Comparison of ENCODE assay signal across 1 cellular context in genomic region chr20:38842558-38842981, GRCh38.
A peak's percentile ranks its signal among the peaks of the same experiment; 100 is the strongest.
TF ChIP-seq lines count a peak whose summit lies in the region.

No MANE protein-coding gene starts in this region.

TF ChIP-seq in GM12878, 131 proteins besides CTCF, POLR2A, EP300 and RAD21 (continued from another document and continues in another):
- no peak for TF ChIP-seq IRF5 (IDR thresholded peaks at IDR 0.05; ENCODE audit: borderline replicate concordance)
- TF ChIP-seq BHLHE40 (IDR thresholded peaks at IDR 0.05; ENCODE audit: borderline replicate concordance in 1 of 2, low read depth in 2 of 2, low read length in 1 of 2), result peak; percentile 52 to 80; a peak in 3 of 4 replicates
- 0 out of 2 replicates have a peak, but pooled peaks have one; percentile 32 for TF ChIP-seq IRF4 (IDR thresholded peaks at IDR 0.05; ENCODE audit: low read depth, low read length)
- no peak for TF ChIP-seq BRCA1 (IDR thresholded peaks at IDR 0.05; ENCODE audit: low read depth, low read length)
- no peak for TF ChIP-seq SMAD5 (IDR thresholded peaks at IDR 0.05; ENCODE audit: low read depth)
- TF ChIP-seq CUX1 (IDR thresholded peaks at IDR 0.05; ENCODE audit: insufficient replicate concordance, low read depth, low read length), result peak; percentile 79
- no peak for TF ChIP-seq BCLAF1 (IDR thresholded peaks at IDR 0.05)
- TF ChIP-seq KLF5 (IDR thresholded peaks at IDR 0.05; ENCODE audit: partially characterized antibody), result no peak
- TF ChIP-seq ZNF274 (IDR thresholded peaks at IDR 0.05; ENCODE audit: insufficient read depth, insufficient read length), result no peak
- peak; percentile 15 for TF ChIP-seq USF1 (IDR thresholded peaks at IDR 0.05; ENCODE audit: borderline replicate concordance, extremely low read length, insufficient read depth, low read depth, low read length)
- TF ChIP-seq CHD1 (IDR thresholded peaks at IDR 0.05; ENCODE audit: low read depth, low read length), result no peak
- TF ChIP-seq USF2 (IDR thresholded peaks at IDR 0.05; ENCODE audit: borderline replicate concordance, low read depth, low read length), result peak; percentile 17; the same call in 1 of the 2 replicates
- TF ChIP-seq PML (IDR thresholded peaks at IDR 0.05; ENCODE audit: low read length), result no peak
- TF ChIP-seq SMC3 (IDR thresholded peaks at IDR 0.05; ENCODE audit: borderline replicate concordance, low read length), result peak; percentile 33; the same call in 1 of the 2 replicates
- no peak for TF ChIP-seq LARP7 (IDR thresholded peaks at IDR 0.05)
- no peak for TF ChIP-seq STAT3 (IDR thresholded peaks at IDR 0.05; ENCODE audit: low read depth, low read length)
- no peak for TF ChIP-seq CEBPZ (IDR thresholded peaks at IDR 0.05; ENCODE audit: low read depth, low read length)
- TF ChIP-seq MTA3 (IDR thresholded peaks at IDR 0.05; ENCODE audit: borderline replicate concordance, low read length), result peak; percentile 78
- no peak for TF ChIP-seq SPI1 (IDR thresholded peaks at IDR 0.05; ENCODE audit: borderline replicate concordance, insufficient read depth, low read depth, low read length)
- TF ChIP-seq BMI1 (IDR thresholded peaks at IDR 0.05; ENCODE audit: borderline replicate concordance), result no peak
- no peak for TF ChIP-seq NFYA (IDR thresholded peaks at IDR 0.05; ENCODE audit: borderline replicate concordance, low read depth, low read length)
- no peak for TF ChIP-seq SREBF1 (IDR thresholded peaks at IDR 0.05; ENCODE audit: low read length)
- TF ChIP-seq NBN (IDR thresholded peaks at IDR 0.05), result peak; percentile 86
- no peak for TF ChIP-seq ZBTB33 (IDR thresholded peaks at IDR 0.05)
- 0 out of 2 replicates have a peak, but pooled peaks have one; percentile 55 for TF ChIP-seq MLLT1 (IDR thresholded peaks at IDR 0.05)
- no peak for TF ChIP-seq RBBP5 (conservative IDR thresholded peaks at IDR 0.05)
- no peak for TF ChIP-seq EZH2 (IDR thresholded peaks at IDR 0.05; ENCODE audit: borderline replicate concordance, control insufficient read depth, low read depth, low read length)
- TF ChIP-seq FOXK2 (IDR thresholded peaks at IDR 0.05), result no peak
- TF ChIP-seq POU2F2 (IDR thresholded peaks at IDR 0.05; ENCODE audit: borderline replicate concordance, low read depth, low read length), result peak; percentile 82
- TF ChIP-seq PRDM15 (CRISPR knock-in tag; IDR thresholded peaks at IDR 0.05), result no peak
- TF ChIP-seq TCF3 (IDR thresholded peaks at IDR 0.05; ENCODE audit: borderline replicate concordance, insufficient read depth, low read depth, low read length), result peak; percentile 100
- no peak for TF ChIP-seq RCOR1 (conservative IDR thresholded peaks at IDR 0.05; ENCODE audit: low read depth, low read length)
- TF ChIP-seq ZNF217 (IDR thresholded peaks at IDR 0.05), result no peak
- no peak for TF ChIP-seq CHD4 (IDR thresholded peaks at IDR 0.05)
- TF ChIP-seq TCF12 (IDR thresholded peaks at IDR 0.05; ENCODE audit: low read depth, low read length), result peak; percentile 100
- peak; percentile 69 for TF ChIP-seq MTA2 (IDR thresholded peaks at IDR 0.05; ENCODE audit: low read depth)
- TF ChIP-seq CBX5 (IDR thresholded peaks at IDR 0.05; ENCODE audit: low read depth), result peak; percentile 82; the same call in 1 of the 2 replicates
